8 cellular contexts compared by ENCODE assay signal in the genomic region with DNA sequence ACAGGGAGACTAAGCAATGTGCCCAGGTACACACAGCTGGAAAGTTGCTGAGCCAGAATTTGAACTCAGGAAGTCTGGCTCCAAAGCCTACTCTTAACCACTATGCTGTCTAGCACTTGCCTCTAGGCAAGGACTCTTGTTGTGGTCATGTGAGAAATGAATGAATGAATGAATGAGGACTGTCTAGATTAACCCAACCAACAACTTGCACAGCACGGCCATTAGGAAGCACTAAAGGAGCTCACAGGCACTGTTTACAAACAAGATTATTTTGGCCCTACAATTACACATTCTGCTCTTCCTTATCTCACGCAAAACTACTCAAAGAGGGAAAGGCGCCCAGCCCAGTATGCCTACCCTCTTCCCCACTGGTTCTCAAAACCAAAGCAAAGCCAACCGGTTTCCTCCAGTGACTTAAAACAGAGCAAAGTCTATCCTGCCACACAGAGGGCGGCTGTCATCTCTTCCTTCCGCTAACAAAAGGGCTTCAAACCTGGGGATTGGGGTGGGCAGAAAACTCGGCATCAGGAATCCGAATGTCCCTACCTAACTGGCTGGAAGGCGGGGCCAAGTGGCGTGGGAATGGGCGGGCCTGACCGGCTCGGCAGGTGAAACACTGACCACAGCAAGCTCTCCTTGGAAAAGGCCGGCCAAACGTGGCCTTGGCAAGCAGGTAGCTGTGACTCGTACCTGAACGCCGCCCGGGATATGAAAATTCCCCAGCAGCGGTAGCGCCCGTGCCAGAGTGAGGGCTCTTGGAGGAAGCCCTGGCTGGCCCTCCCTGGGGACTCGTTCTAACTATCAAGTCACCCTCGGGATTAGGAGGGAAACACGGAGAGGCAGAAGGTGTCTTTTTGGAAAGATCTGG. TPM values are rescaled to one million over a fixed set of nuclear protein-coding genes. Genes with fewer than 3 reads are reported as not detected.
A peak's percentile ranks its signal among the peaks of the same experiment; 100 is the strongest.
DNase-seq lines count a peak whose midpoint lies in the region; ATAC-seq and TF ChIP-seq lines count a peak whose summit lies in the region.

No MANE protein-coding gene starts in this region.

- no peaks in the 10 kb centered on the region for H3K27me3 ChIP-seq in esophagus (ENCODE audit: control insufficient read depth in 1 of 2, insufficient read depth in 2 of 2, low read length in 2 of 2)
- H3K27me3 ChIP-seq in muscle layer of colon (ENCODE audit: control insufficient read depth in 1 of 2, insufficient read depth in 2 of 2, low read length in 2 of 2), result no peaks in the 10 kb centered on the region
- H3K27me3 ChIP-seq in transverse colon, result no peaks in the 10 kb centered on the region

- no peaks in the 10 kb centered on the region for H3K9me3 Mint-ChIP-seq in activated CD8-positive, alpha-beta T cell treated with anti-CD3 and anti-CD28 coated beads for 36 hours

- TF ChIP-seq EP300 in transverse colon (IDR thresholded peaks at IDR 0.05; ENCODE audit: low read depth), result no peak

- H3K4me1 ChIP-seq in esophagus (ENCODE audit: control insufficient read depth in 2 of 2, insufficient read depth in 2 of 2, low read length in 1 of 2) (peaks cover 0 to 10% of the 10 kb centered on the region in 2 donors), muscle layer of colon (ENCODE audit: insufficient read depth, low read length) (peaks cover 62% of the 10 kb centered on the region), transverse colon (peaks cover 12 to 63% (median 40%) of the 10 kb centered on the region in 4 donors)

- peak overlapping the region; percentile 88 for H3K27ac Mint-ChIP-seq in activated CD8-positive, alpha-beta T cell treated with anti-CD3 and anti-CD28 coated beads for 36 hours

- H3K27ac ChIP-seq in esophagus (ENCODE audit: low read depth in 2 of 2, low read length in 1 of 2) (peak overlapping the region; percentile 94 to 99), muscle layer of colon (ENCODE audit: low read depth, low read length) (peak overlapping the region; percentile 89), transverse colon (peak overlapping the region; percentile 93 to 97 (median 96))

- peaks cover 14% of the 10 kb centered on the region for H3K36me3 Mint-ChIP-seq in activated CD8-positive, alpha-beta T cell treated with anti-CD3 and anti-CD28 coated beads for 36 hours (ENCODE audit: low read depth)

- CTCF ChIA-PET in activated CD8-positive, alpha-beta T cell treated with anti-CD3 and anti-CD28 coated beads for 36 hours (lab: Charles Lee), result interaction anchor here (1.4 to 5.9 kb wide), 4 partner anchors 15 to 42 kb away, joined by 5 to 30 read pairs (median 8); no protein-coding TSS in a partner anchor

- peak; percentile 75 for TF ChIP-seq POLR2A in transverse colon (IDR thresholded peaks at IDR 0.05)

- in situ Hi-C loops in transverse colon (cut with MboI; ENCODE audit: low pct_ligation_motif_present in 1 of 4, low pct_unique_long_range_greater_than_20kb in 1 of 4, low sequenced_read_pairs in 3 of 4) (no loop called here), GM13977 (cut with MboI; ENCODE audit: low pct_unique_long_range_greater_than_20kb, low sequenced_read_pairs, unreplicated experiment) (no loop called here)

- no peaks in the 10 kb centered on the region for H3K27me3 Mint-ChIP-seq in activated CD8-positive, alpha-beta T cell treated with anti-CD3 and anti-CD28 coated beads for 36 hours

- H3K4me3 ChIP-seq in esophagus (ENCODE audit: low read depth in 1 of 2, low read length in 2 of 2) (peak overlapping the region; percentile 76 to 91), muscle layer of colon (ENCODE audit: low read depth in 1 of 2, low read length in 2 of 2) (peak overlapping the region; percentile 90), transverse colon (peak overlapping the region; percentile 65 to 90 (median 75))

- H3K36me3 ChIP-seq in esophagus (ENCODE audit: control insufficient read depth in 2 of 2, insufficient read depth in 2 of 2, low read length in 1 of 2) (peaks cover 4% of the 10 kb centered on the region in 2 donors), muscle layer of colon (ENCODE audit: insufficient read depth, low read length) (no peaks in the 10 kb centered on the region), transverse colon (no peaks in the 10 kb centered on the region)

- H3K9me3 ChIP-seq in esophagus (ENCODE audit: control insufficient read depth in 2 of 2, insufficient read depth in 1 of 2, low read depth in 1 of 2, low read length in 1 of 2) (no peaks in the 10 kb centered on the region), muscle layer of colon (ENCODE audit: low read length) (no peaks in the 10 kb centered on the region), transverse colon (no peaks in the 10 kb centered on the region)

- H3K9ac ChIP-seq in muscle layer of colon (ENCODE audit: low read length), result peak overlapping the region; percentile 74

- TF ChIP-seq CTCF in activated CD8-positive, alpha-beta T cell treated with anti-CD3 and anti-CD28 coated beads for 36 hours (IDR thresholded peaks at IDR 0.05), result no peak
- TF ChIP-seq CTCF in transverse colon (IDR thresholded peaks at IDR 0.05) (no peak), GM13977 (IDR thresholded peaks at IDR 0.05; ENCODE audit: extremely low read depth, insufficient read depth, missing control alignments) (no peak)

- no peak for ATAC-seq in activated CD8-positive, alpha-beta T cell treated with anti-CD3 and anti-CD28 coated beads for 36 hours

- intact Hi-C loops in activated CD8-positive, alpha-beta T cell treated with anti-CD3 and anti-CD28 coated beads for 36 hours (cut with micrococcal nuclease), result no loop called here
- intact Hi-C loops in transverse colon (cut with DNase I; ENCODE audit: low total_unique reads), result loop anchor here (10.0 kb wide), 1 partner anchor 230 kb away; a partner anchor contains a TSS

- peak overlapping the region; percentile 80 for H3K4me3 Mint-ChIP-seq in activated CD8-positive, alpha-beta T cell treated with anti-CD3 and anti-CD28 coated beads for 36 hours

- H3K4me1 Mint-ChIP-seq in activated CD8-positive, alpha-beta T cell treated with anti-CD3 and anti-CD28 coated beads for 36 hours (ENCODE audit: low read depth), result peaks cover 51% of the 10 kb centered on the region

- DNase-seq in activated gamma-delta T cell treated with anti-CD3 and anti-CD28 coated beads, Interleukin-2, amount 50 U/mL, for 16 hours (ENCODE audit: low read depth), result peak; percentile 17
- DNase-seq in activated gamma-delta T cell treated with Interleukin-2 at 50 U/mL for 16 hours (no peak), NCI-H2227 treated with DMSO at 0.1 percent for 48 hours (lab: John Stamatoyannopoulos, UW) (peak; percentile 20), transverse colon (peak; percentile 84), GM13977 (ENCODE audit: low spot score) (no peak)
- DNase-seq in activated CD8-positive, alpha-beta T cell treated with anti-CD3 and anti-CD28 coated beads for 36 hours, result peak; percentile 52

- POLR2A ChIA-PET in activated CD8-positive, alpha-beta T cell treated with anti-CD3 and anti-CD28 coated beads for 36 hours (lab: Charles Lee), result interaction anchor here (1.1 to 4.4 kb wide), 9 partner anchors 7 to 228 kb away, joined by 3 to 119 read pairs (median 5); a partner anchor contains a TSS

- 0 to 1% methylated on average over 25 of the region's 25 CpGs for whole genome bisulfite sequencing in esophagus, 2 donors
- WGBS in transverse colon (ENCODE audit: low coverage in 1 of 2), 2 donors, result 0% methylated on average over 5 to 25 of the region's 25 CpGs

RNA-seq across cellular contexts. Expression of a gene that starts 0.9 kb away (rescaled TPM):
- 10 to 100 TPM; 41.2 to 44.4 TPM for total RNA-seq in activated CD8-positive, alpha-beta T cell treated with anti-CD3 and anti-CD28 coated beads for 36 hours
- 10 to 100 TPM; 33.9 to 34.5 TPM for polyA plus RNA-seq in esophagus
- total RNA-seq in transverse colon, result 100 to 1,000 TPM in 1 of 4 donors, 10 to 100 TPM in 3; 34.0 to 154 (median 44.3) TPM

RNA-seq across cellular contexts. Expression of a gene that starts 12.9 kb away (rescaled TPM):
- 10 to 100 TPM; 43.8 to 46.2 TPM for total RNA-seq in activated CD8-positive, alpha-beta T cell treated with anti-CD3 and anti-CD28 coated beads for 36 hours
- 10 to 100 TPM; 16.8 to 30.7 TPM for polyA plus RNA-seq in esophagus
- 10 to 100 TPM in 3 of 4 donors, not detected in 1; 25.4 to 59.8 (median 32.9) TPM for total RNA-seq in transverse colon

Comparison
In these comparisons a context has a peak if more than half of its experiments do, and no peak if none do; other contexts are left out.
1. DNase-seq: peak in activated gamma-delta T cell treated with anti-CD3 and anti-CD28 coated beads, Interleukin-2, amount 50 U/mL, for 16 hours (single experiment), NCI-H2227 treated with DMSO at 0.1 percent for 48 hours (single experiment), activated CD8-positive, alpha-beta T cell treated with anti-CD3 and anti-CD28 coated beads for 36 hours (single experiment) and transverse colon (single experiment); none in activated gamma-delta T cell treated with Interleukin-2 at 50 U/mL for 16 hours (single experiment) and GM13977 (single experiment).
2. Peak in every context shown above with its lines, with median percentiles within 50 percentile points of each other: H3K27ac ChIP-seq and H3K4me3 ChIP-seq.